Comparison of ENCODE assay signal across 15 cellular contexts in genomic region chr4:158181906-158182305, GRCh38. TPM values are rescaled to one million over a fixed set of nuclear protein-coding genes. Genes with fewer than 3 reads are reported as not detected.
"Had no signal": no experiment of that assay in that cellular context is flagged by ENCODE, and none has a peak within 500 bp of the region (broad histone marks: within the 10 kb centered on the region; RNA-seq: fewer than 3 reads in every experiment).

No MANE protein-coding gene starts in this region.

- ATAC-seq: activated CD4-positive, alpha-beta T cell treated with anti-CD3 and anti-CD28 coated beads for 36 hours; activated CD8-positive, alpha-beta T cell treated with anti-CD3 and anti-CD28 coated beads for 36 hours; gastroesophageal sphincter; naive thymus-derived CD4-positive, alpha-beta T cell; T-cell; upper lobe of right lung had no signal

- H3K9me3 ChIP-seq: colonic mucosa, gastroesophageal sphincter, sigmoid colon, suprapubic skin, upper lobe of right lung had no signal

- H3K27ac ChIP-seq: colonic mucosa, gastroesophageal sphincter, sigmoid colon, suprapubic skin, upper lobe of right lung, VCaP had no signal

- H3K4me1 ChIP-seq: colonic mucosa, sigmoid colon, upper lobe of right lung had no signal

- H3K36me3 ChIP-seq: colonic mucosa, gastroesophageal sphincter, sigmoid colon, suprapubic skin, upper lobe of right lung had no signal

- H3K27me3 ChIP-seq: colonic mucosa, gastroesophageal sphincter, sigmoid colon, suprapubic skin, upper lobe of right lung had no signal

- DNase-seq: activated CD4-positive, alpha-beta T cell treated with anti-CD3 and anti-CD28 coated beads for 36 hours; activated CD8-positive, alpha-beta memory T cell treated with anti-CD3 and anti-CD28 coated beads, Interleukin-2, amount 50 U/mL, for 4 hours; activated CD8-positive, alpha-beta T cell treated with anti-CD3 and anti-CD28 coated beads for 36 hours; activated naive CD8-positive, alpha-beta T cell treated with anti-CD3 and anti-CD28 coated beads, Interleukin-2, amount 10 ng/mL, durations not matched to agents 7 days and 5 days; colonic mucosa; effector CD8-positive, alpha-beta T cell; naive thymus-derived CD4-positive, alpha-beta T cell; sigmoid colon; stimulated activated CD4-positive, alpha-beta T cell treated with anti-CD3 and anti-CD28 coated beads, Interleukin-12 subunit alpha, Interleukin-12 subunit beta, amount 100 ng/mL, for 4 hours; stimulated activated naive CD4-positive, alpha-beta T cell treated with Interleukin-2 at 50 U/mL for 16 hours; T-cell; upper lobe of right lung had no signal

- H3K4me3 ChIP-seq: colonic mucosa, gastroesophageal sphincter, sigmoid colon, suprapubic skin, upper lobe of right lung had no signal

RNA-seq across cellular contexts. Expression of gene GASK1B, which starts 9.1 kb away (rescaled TPM):
- total RNA-seq: activated CD4-positive, alpha-beta T cell treated with anti-CD3 and anti-CD28 coated beads for 36 hours; activated CD8-positive, alpha-beta T cell treated with anti-CD3 and anti-CD28 coated beads for 36 hours had no signal

RNA-seq across cellular contexts. Expression of gene TMEM144, which starts 28.4 kb away (rescaled TPM):
- polyA plus RNA-seq: naive thymus-derived CD4-positive, alpha-beta T cell had no signal
